Comparison of ENCODE assay signal across 11 cellular contexts in the genomic region with DNA sequence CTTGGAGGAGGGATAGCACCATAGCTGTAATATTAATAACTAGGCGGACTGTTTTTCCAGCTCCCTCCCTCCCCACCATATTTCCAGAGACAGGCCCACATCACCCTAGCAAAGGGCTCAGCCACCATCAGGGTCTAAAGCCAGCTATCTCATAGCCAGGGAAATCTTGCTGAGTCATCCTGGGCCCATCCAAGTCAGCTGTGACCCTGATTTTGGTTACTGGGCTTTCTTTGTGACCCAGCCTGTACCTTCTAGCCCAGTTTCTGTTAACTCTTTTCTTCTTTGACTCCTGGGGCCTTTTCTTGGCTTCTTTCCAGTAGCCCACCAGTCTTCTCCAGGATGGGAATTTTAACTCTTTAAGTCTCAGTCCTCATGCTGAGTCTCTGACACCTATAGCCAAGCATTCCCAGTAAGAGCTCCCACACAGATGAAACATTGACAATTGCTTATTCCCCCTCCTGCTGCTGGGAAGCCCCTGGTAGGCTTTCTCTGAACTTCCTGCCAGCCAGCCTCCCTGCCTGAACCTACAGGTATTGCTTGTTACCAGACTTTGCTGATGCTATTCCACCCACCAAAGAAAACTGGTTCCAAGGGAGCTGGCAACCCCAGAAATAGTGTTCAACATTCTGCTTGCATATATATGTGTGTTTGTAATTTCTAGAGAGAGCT. TPM values are rescaled to one million over a fixed set of nuclear protein-coding genes. Genes with fewer than 3 reads are reported as not detected.
DNase-seq lines count a peak whose midpoint lies in the region; ATAC-seq, FAIRE-seq and TF ChIP-seq lines count a peak whose summit lies in the region.
"Had no signal": no experiment of that assay in that cellular context is flagged by ENCODE, and none has a peak within 500 bp of the region (broad histone marks: within the 10 kb centered on the region; RNA-seq: fewer than 3 reads in every experiment).

No MANE protein-coding gene starts in this region.

- H3K9ac ChIP-seq in GM12878 (ENCODE audit: control insufficient read depth, insufficient read depth, low read length): no peak overlapping the region; the same call in 1 of the 2 replicates

- no peaks in the 10 kb centered on the region for H3K79me2 ChIP-seq in GM12878 (ENCODE audit: control insufficient read depth, insufficient read depth, low read length)

- peaks cover 31% of the 10 kb centered on the region for H3K4me1 ChIP-seq in GM12878 (ENCODE audit: control insufficient read depth, insufficient read depth, low read length)

- no peaks in the 10 kb centered on the region for H4K20me1 ChIP-seq in GM12878 (ENCODE audit: control insufficient read depth, insufficient read depth)

- SMC1A ChIA-PET in GM12878 (lab: Charles Lee; ENCODE audit: uncharacterized antibody, unreplicated experiment): interaction anchor here (0.5 to 9.4 kb wide), 25 partner anchors 10 to 398 kb away, joined by 3 to 124 read pairs (median 4); a partner anchor contains a TSS

- no peak for TF ChIP-seq RAD21 in GM12878 (IDR thresholded peaks at IDR 0.05; ENCODE audit: insufficient read depth, low read depth, low read length)

- H3K9me3 ChIP-seq in GM12878 (replicated peaks; ENCODE audit: control insufficient read depth, insufficient read depth, low read length): no peaks in the 10 kb centered on the region; the same call in 1 of the 3 replicates

- no peak for TF ChIP-seq EP300 in GM12878 (IDR thresholded peaks at IDR 0.05; ENCODE audit: borderline replicate concordance in 1 of 2, control insufficient read depth in 1 of 2, low read depth in 2 of 2, low read length in 2 of 2)

- no peaks in the 10 kb centered on the region for H3K36me3 Mint-ChIP-seq in activated naive CD4-positive, alpha-beta T cell treated with anti-CD3 and anti-CD28 coated beads for 36 hours (ENCODE audit: low read depth)
- H3K36me3 Mint-ChIP-seq in activated naive CD4-positive, alpha-beta T cell treated with anti-CD3 and anti-CD28 coated beads, Interleukin-2, amount 50 U/mL, for 72 hours: peaks cover 0 to 5% of the 10 kb centered on the region in 2 donors
- no peaks in the 10 kb centered on the region for H3K36me3 Mint-ChIP-seq in stimulated activated effector memory CD8-positive, alpha-beta T cell treated with anti-CD3 and anti-CD28 coated beads, Interleukin-12 subunit alpha, Interleukin-12 subunit beta, amount 100 ng/mL, for 72 hours

- no peaks in the 10 kb centered on the region for H3K27me3 Mint-ChIP-seq in activated naive CD4-positive, alpha-beta T cell treated with anti-CD3 and anti-CD28 coated beads for 36 hours (ENCODE audit: low read depth)

- CTCF ChIA-PET in activated naive CD4-positive, alpha-beta T cell treated with anti-CD3 and anti-CD28 coated beads for 36 hours (lab: Charles Lee): interaction anchor here (2.0 kb wide), 1 partner anchor 10 kb away, joined by 7 read pairs; no protein-coding TSS in a partner anchor
- CTCF ChIA-PET in GM12878 (lab: Yijun Ruan, JAX): interaction anchor here (0.7 to 5.0 kb wide), 10 partner anchors 9 to 159 kb away, joined by 3 to 35 read pairs (median 3); no protein-coding TSS in a partner anchor

- no peak overlapping the region for H3K4me3 ChIP-seq in GM12878

- no peak overlapping the region; the same call in 1 of the 2 replicates for H2AFZ ChIP-seq in GM12878 (ENCODE audit: control insufficient read depth, low read depth, low read length)

- no peaks in the 10 kb centered on the region for H3K27me3 ChIP-seq in GM12878 (replicated peaks in 1 of 2; ENCODE audit: control insufficient read depth in 2 of 2, insufficient read depth in 2 of 2, low read length in 1 of 2)

- FAIRE-seq in GM12878 (lab: Jason Lieb, UNC): peak; percentile 54

- in situ Hi-C loops in GM12878 (cut with MboI): no loop called here

- ATAC-seq in activated naive CD4-positive, alpha-beta T cell treated with anti-CD3 and anti-CD28 coated beads, Interleukin-2, amount 50 U/mL, for 72 hours: no peak
- ATAC-seq in HG02840 (IDR thresholded peaks at IDR 0.05; ENCODE audit: low FRiP score, unreplicated experiment) (peak; percentile 58), GM12878 (peak; percentile 87)
- ATAC-seq in stimulated activated effector memory CD8-positive, alpha-beta T cell treated with anti-CD3 and anti-CD28 coated beads, Interleukin-12 subunit alpha, Interleukin-12 subunit beta, amount 100 ng/mL, for 72 hours: peak; percentile 63

- WGBS in GM12878 (ENCODE audit: insufficient coverage, insufficient replicate concordance, low lambda C conversion rate, missing lambda C conversion rate): 100% methylated on average over 1 of the region's 1 CpG

- POLR2A ChIA-PET in GM12878 (lab: Charles Lee): interaction anchor here (0.9 to 4.4 kb wide), 7 partner anchors 10 to 240 kb away, joined by 3 to 43 read pairs (median 4); no protein-coding TSS in a partner anchor

- H3K9me3 Mint-ChIP-seq in activated naive CD4-positive, alpha-beta T cell treated with anti-CD3 and anti-CD28 coated beads for 36 hours: no peaks in the 10 kb centered on the region
- no peaks in the 10 kb centered on the region for H3K9me3 Mint-ChIP-seq in activated naive CD4-positive, alpha-beta T cell treated with anti-CD3 and anti-CD28 coated beads, Interleukin-2, amount 50 U/mL, for 72 hours
- no peaks in the 10 kb centered on the region for H3K9me3 Mint-ChIP-seq in stimulated activated effector memory CD8-positive, alpha-beta T cell treated with anti-CD3 and anti-CD28 coated beads, Interleukin-12 subunit alpha, Interleukin-12 subunit beta, amount 100 ng/mL, for 72 hours
- H3K9me3 Mint-ChIP-seq: T-helper 2 cell treated with Interferon-gamma antibody and Interleukin-4, amounts not matched to agents 5 μg/mL and 100 μg/mL, for 36 hours had no signal

- no peaks in the 10 kb centered on the region for H3K36me3 ChIP-seq in GM12878 (ENCODE audit: control insufficient read depth in 2 of 2, insufficient read depth in 2 of 2, low read length in 1 of 2)

- intact Hi-C loops in activated naive CD4-positive, alpha-beta T cell treated with anti-CD3 and anti-CD28 coated beads for 36 hours (cut with micrococcal nuclease): no loop called here
- intact Hi-C loops in GM12878 (cut with micrococcal nuclease; ENCODE audit: unreplicated experiment): loop anchor here (2.0 kb wide), 1 partner anchor 37 kb away; no protein-coding TSS in a partner anchor

- H3K4me2 ChIP-seq in GM12878 (ENCODE audit: control insufficient read depth, insufficient read depth): peak overlapping the region; percentile 26; the same call in 1 of the 2 replicates

- RAD21 ChIA-PET in GM12878 (lab: Charles Lee; ENCODE audit: unreplicated experiment): interaction anchor here (0.5 to 5.9 kb wide), 12 partner anchors 9 to 138 kb away, joined by 3 to 69 read pairs (median 5); a partner anchor contains a TSS

- no peak overlapping the region for H3K4me3 Mint-ChIP-seq in activated naive CD4-positive, alpha-beta T cell treated with anti-CD3 and anti-CD28 coated beads for 36 hours
- H3K4me3 Mint-ChIP-seq in stimulated activated effector memory CD8-positive, alpha-beta T cell treated with anti-CD3 and anti-CD28 coated beads, Interleukin-12 subunit alpha, Interleukin-12 subunit beta, amount 100 ng/mL, for 72 hours: no peak overlapping the region
- H3K4me3 Mint-ChIP-seq: T-helper 2 cell treated with Interferon-gamma antibody and Interleukin-4, amounts not matched to agents 5 μg/mL and 100 μg/mL, for 36 hours had no signal

- no peak for TF ChIP-seq CTCF in GM12878 (IDR thresholded peaks at IDR 0.05 in 2 of 3, conservative IDR thresholded peaks at IDR 0.05 in 1 of 3; ENCODE audit: control insufficient read depth in 2 of 3, extremely low read depth in 1 of 3, insufficient read depth in 1 of 3, low read depth in 3 of 3, low read length in 3 of 3)

- H3K4me1 Mint-ChIP-seq in activated naive CD4-positive, alpha-beta T cell treated with anti-CD3 and anti-CD28 coated beads for 36 hours (ENCODE audit: low read depth): peaks cover 13% of the 10 kb centered on the region
- H3K4me1 Mint-ChIP-seq in stimulated activated effector memory CD8-positive, alpha-beta T cell treated with anti-CD3 and anti-CD28 coated beads, Interleukin-12 subunit alpha, Interleukin-12 subunit beta, amount 100 ng/mL, for 72 hours: peaks cover 15% of the 10 kb centered on the region

- no TSS peak for BruUV-seq in GM12878 (replicated peaks; lab: Mats Ljungman, UMichigan)

- peak overlapping the region; percentile 56 for H3K27ac ChIP-seq in GM12878 (ENCODE audit: control insufficient read depth, insufficient read depth)

- peak; percentile 13 for DNase-seq in activated naive CD4-positive, alpha-beta T cell treated with anti-CD3 and anti-CD28 coated beads for 36 hours
- DNase-seq in activated naive CD4-positive, alpha-beta T cell treated with anti-CD3 and anti-CD28 coated beads, Interleukin-2, amount 50 U/mL, for 72 hours (ENCODE audit: low spot score in 2 of 2): no peak
- DNase-seq in GM12878 (ENCODE audit: low read depth, low spot score): no peak
- DNase-seq in stimulated activated effector memory CD8-positive, alpha-beta T cell treated with anti-CD3 and anti-CD28 coated beads, Interleukin-12 subunit alpha, Interleukin-12 subunit beta, amount 100 ng/mL, for 72 hours (ENCODE audit: low spot score in 2 of 2): no peak
- DNase-seq in cortex of kidney (lab: John Stamatoyannopoulos, UW): no peak
- DNase-seq in NCI-H1930 (lab: John Stamatoyannopoulos, UW): no peak
- no peak for DNase-seq in activated CD4-positive, alpha-beta T cell treated with anti-CD3 and anti-CD28 coated beads for 48 hours
- DNase-seq: activated naive CD4-positive, alpha-beta T cell treated with anti-CD3 and anti-CD28 coated beads, Interleukin-2, amount 50 U/mL, for 16 hours; NCI-H446 had no signal

- no peak overlapping the region for H3K27ac Mint-ChIP-seq in activated naive CD4-positive, alpha-beta T cell treated with anti-CD3 and anti-CD28 coated beads for 36 hours
- peak overlapping the region in 1 of 2 donors; percentile 38 for H3K27ac Mint-ChIP-seq in activated naive CD4-positive, alpha-beta T cell treated with anti-CD3 and anti-CD28 coated beads, Interleukin-2, amount 50 U/mL, for 72 hours
- peak overlapping the region; percentile 48 for H3K27ac Mint-ChIP-seq in stimulated activated effector memory CD8-positive, alpha-beta T cell treated with anti-CD3 and anti-CD28 coated beads, Interleukin-12 subunit alpha, Interleukin-12 subunit beta, amount 100 ng/mL, for 72 hours
- H3K27ac Mint-ChIP-seq: T-helper 2 cell treated with Interferon-gamma antibody and Interleukin-4, amounts not matched to agents 5 μg/mL and 100 μg/mL, for 36 hours had no signal

- TF ChIP-seq POLR2A in GM12878 (IDR thresholded peaks at IDR 0.05; ENCODE audit: low read depth, low read length): no peak

RNA-seq across cellular contexts. Expression of a gene that starts 34.8 kb away (rescaled TPM):
- 10 to 100 TPM; 24.9 to 26.2 TPM for total RNA-seq in activated naive CD4-positive, alpha-beta T cell treated with anti-CD3 and anti-CD28 coated beads for 36 hours
- total RNA-seq in activated naive CD4-positive, alpha-beta T cell treated with anti-CD3 and anti-CD28 coated beads, Interleukin-2, amount 50 U/mL, for 72 hours: 10 to 100 TPM; 16.6 to 17.1 TPM
- 35.5 and 35.8 TPM in 2 replicates for total RNA-seq in GM12878 (2013; cell fraction: nucleolus; rRNA removed)
- total RNA-seq in GM12878 (2014; rRNA removed): 31.4 and 33.0 TPM in 2 replicates
- 17.4 and 17.5 TPM in 2 replicates for total RNA-seq in GM12878 (2014; rRNA removed; fragmentation: Illumina TruSeq; extraction: Trizol)
- total RNA-seq in GM12878 (2021): 24.8 and 26.7 TPM in 2 replicates
- 5.2 TPM for polyA plus RNA-seq in GM12878 (2011; ENCODE audit: low read depth)
- 44.6 and 64.0 TPM in 2 replicates for polyA plus RNA-seq in GM12878 (2011; rRNA removed)
- polyA plus RNA-seq in GM12878 (2011; cell fraction: cytosol; rRNA removed): 21.9 and 23.4 TPM in 2 replicates
- 30.1 and 30.3 TPM in 2 replicates for polyA plus RNA-seq in GM12878 (2011; cell fraction: nucleus; rRNA removed)
- polyA plus RNA-seq in GM12878 (2012): 12.1 and 16.7 TPM in 2 replicates
- 20.9 and 22.8 TPM in 2 replicates for polyA plus RNA-seq in GM12878 (2014; fragmentation: Illumina TruSeq; extraction: Trizol)
- polyA plus RNA-seq in GM12878 (2014; fragmentation: Nextera tagmentation; extraction: Ambion mirVana): 1 to 10 TPM; 4.3 to 8.5 TPM
- polyA plus RNA-seq in GM12878 (2014; rRNA removed): 19.5 and 20.0 TPM in 2 replicates
- 1 to 10 TPM; 4.3 to 4.4 TPM for polyA plus RNA-seq in GM12878 (2016; fragmentation: Nextera tagmentation; extraction: Ambion mirVana)
- polyA minus RNA-seq in GM12878 (2011; rRNA and poly(A)+ RNA removed): 30.6 and 31.3 TPM in 2 replicates
- 20.1 and 22.1 TPM in 2 replicates for polyA minus RNA-seq in GM12878 (2011; cell fraction: cytosol; rRNA and poly(A)+ RNA removed)
- polyA minus RNA-seq in GM12878 (2011; cell fraction: nucleus; rRNA and poly(A)+ RNA removed): 27.2 and 37.9 TPM in 2 replicates

RNA-seq across cellular contexts. Expression of a gene that starts 46.5 kb away (rescaled TPM):
- 10 to 100 TPM; 18.5 to 21.4 TPM for total RNA-seq in activated naive CD4-positive, alpha-beta T cell treated with anti-CD3 and anti-CD28 coated beads for 36 hours
- 10 to 100 TPM; 43.0 to 54.5 TPM for total RNA-seq in activated naive CD4-positive, alpha-beta T cell treated with anti-CD3 and anti-CD28 coated beads, Interleukin-2, amount 50 U/mL, for 72 hours
- total RNA-seq in GM12878 (2013; cell fraction: nucleolus; rRNA removed): 31.7 and 33.2 TPM in 2 replicates
- total RNA-seq in GM12878 (2014; rRNA removed) (18.7 and 19.1 TPM in 2 replicates), GM12878 (2014; rRNA removed; fragmentation: Illumina TruSeq; extraction: Trizol) (13.0 and 14.1 TPM in 2 replicates), GM12878 (2021) (24.8 and 28.2 TPM in 2 replicates)
- 12.2 TPM for polyA plus RNA-seq in GM12878 (2011; ENCODE audit: low read depth)
- polyA plus RNA-seq in GM12878 (2011; rRNA removed) (40.7 and 56.5 TPM in 2 replicates), GM12878 (2014; fragmentation: Illumina TruSeq; extraction: Trizol) (20.0 and 21.9 TPM in 2 replicates), GM12878 (2014; fragmentation: Nextera tagmentation; extraction: Ambion mirVana) (10 to 100 TPM in 1 of 2 experiments, 1 to 10 TPM in 1; 8.3 to 14.0 TPM), GM12878 (2014; rRNA removed) (18.2 and 20.1 TPM in 2 replicates), GM12878 (2016; fragmentation: Nextera tagmentation; extraction: Ambion mirVana) (10 to 100 TPM in 1 of 2 experiments, 1 to 10 TPM in 1; 8.9 to 10.8 TPM)
- 37.2 and 51.3 TPM in 2 replicates for polyA plus RNA-seq in GM12878 (2011; cell fraction: cytosol; rRNA removed)
- polyA plus RNA-seq in GM12878 (2011; cell fraction: nucleus; rRNA removed): 116 and 124 TPM in 2 replicates
- 17.3 and 34.3 TPM in 2 replicates for polyA plus RNA-seq in GM12878 (2012)
- polyA minus RNA-seq in GM12878 (2011; rRNA and poly(A)+ RNA removed): 43.7 and 55.2 TPM in 2 replicates
- polyA minus RNA-seq in GM12878 (2011; cell fraction: cytosol; rRNA and poly(A)+ RNA removed): 22.2 and 26.2 TPM in 2 replicates
- polyA minus RNA-seq in GM12878 (2011; cell fraction: nucleus; rRNA and poly(A)+ RNA removed): 71.8 and 81.0 TPM in 2 replicates

Comparison
In these comparisons a context has a peak if more than half of its experiments do, and no peak if none do; other contexts are left out.
1. ATAC-seq: peak in HG02840 (single experiment), GM12878 (single experiment) and stimulated activated effector memory CD8-positive, alpha-beta T cell treated with anti-CD3 and anti-CD28 coated beads, Interleukin-12 subunit alpha, Interleukin-12 subunit beta, amount 100 ng/mL, for 72 hours (single experiment); none in activated naive CD4-positive, alpha-beta T cell treated with anti-CD3 and anti-CD28 coated beads, Interleukin-2, amount 50 U/mL, for 72 hours (0 of 2).